Comparison of ENCODE assay signal across 8 cellular contexts in the genomic region with DNA sequence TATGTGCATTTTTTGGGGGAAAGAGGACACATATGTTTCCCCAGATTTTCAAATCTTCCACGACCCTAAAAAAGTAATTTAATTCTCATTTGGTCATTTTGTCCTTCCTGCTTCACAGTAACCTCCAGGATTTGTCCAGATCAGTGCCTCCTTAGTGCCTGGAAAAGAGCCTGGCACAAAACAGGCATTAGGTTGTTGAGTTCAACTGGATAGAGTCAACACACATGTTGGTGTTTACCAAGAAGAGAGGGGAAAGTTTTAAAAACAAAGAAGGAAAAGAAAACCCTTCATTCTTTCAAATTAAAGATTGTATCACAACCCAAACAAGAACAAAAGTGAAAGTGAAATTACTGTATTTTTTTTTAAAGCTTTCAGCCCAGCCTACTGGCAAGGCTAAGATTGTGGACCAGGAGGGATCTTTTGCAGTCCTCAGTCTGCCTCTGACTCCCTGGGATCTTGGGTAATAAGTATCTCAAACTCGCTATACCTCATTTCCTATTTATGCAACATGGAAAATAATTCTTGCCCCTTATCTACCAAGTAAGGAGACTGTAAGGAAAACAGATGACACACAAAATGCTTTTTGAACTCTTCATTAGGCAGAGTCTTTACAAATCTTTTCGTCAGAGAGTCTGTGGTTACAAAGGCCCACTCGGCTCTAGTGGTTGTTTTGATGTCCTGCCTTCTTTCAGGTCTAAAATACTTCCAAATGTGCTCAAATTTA. TPM values are rescaled to one million over a fixed set of nuclear protein-coding genes. Genes with fewer than 3 reads are reported as not detected.
A peak's percentile ranks its signal among the peaks of the same experiment; 100 is the strongest.
DNase-seq lines count a peak whose midpoint lies in the region; ATAC-seq and TF ChIP-seq lines count a peak whose summit lies in the region.

No MANE protein-coding gene starts in this region.

- H3K4me2 ChIP-seq in SK-N-SH = peak overlapping the region; percentile 68

- TF ChIP-seq EP300 in SK-N-SH (IDR thresholded peaks at IDR 0.05; ENCODE audit: borderline replicate concordance in 1 of 2, low read depth in 1 of 2, low read length in 1 of 2) = no peak; a peak in 1 of 4 replicates

- peaks cover 15% of the 10 kb centered on the region for H3F3A ChIP-seq in SK-N-SH (replicated peaks; ENCODE audit: insufficient read depth)

- DNase-seq in SK-N-SH (no peak), fibroblast of pulmonary artery (ENCODE audit: low read depth) (peak; percentile 99), superior temporal gyrus (ENCODE audit: extremely low spot score) (peak; percentile 30), NCI-H146 treated with DMSO at 0.1 percent for 48 hours (lab: John Stamatoyannopoulos, UW; ENCODE audit: unreplicated experiment) (no peak)

- no peaks in the 10 kb centered on the region for H4K20me1 ChIP-seq in SK-N-SH (ENCODE audit: insufficient read depth)

- POLR2A ChIA-PET in SK-N-SH (lab: Yijun Ruan, JAX) = no interaction called here

- peak overlapping the region; percentile 92 for H2AFZ ChIP-seq in SK-N-SH (ENCODE audit: low read depth)

- TF ChIP-seq RAD21 in SK-N-SH (IDR thresholded peaks at IDR 0.05; ENCODE audit: low read length) = no peak

- 45% methylated on average over 4 of the region's 4 CpGs for WGBS in SK-N-SH (ENCODE audit: low lambda C conversion rate)

- no peaks in the 10 kb centered on the region for H3K27me3 ChIP-seq in SK-N-SH (ENCODE audit: insufficient read depth)

- ATAC-seq in GM18502 (IDR thresholded peaks at IDR 0.05; ENCODE audit: poor library complexity, unreplicated experiment) (peak; percentile 62), HG02678 (IDR thresholded peaks at IDR 0.05; ENCODE audit: unreplicated experiment) (peak; percentile 62), HG02970 (IDR thresholded peaks at IDR 0.05; ENCODE audit: low FRiP score, unreplicated experiment) (no peak), HG03097 (IDR thresholded peaks at IDR 0.05; ENCODE audit: low FRiP score, unreplicated experiment) (no peak)

- no peaks in the 10 kb centered on the region for H3K9me3 ChIP-seq in SK-N-SH

- H3K9ac ChIP-seq in SK-N-SH = peak overlapping the region; percentile 47

- TF ChIP-seq CTCF in SK-N-SH (IDR thresholded peaks at IDR 0.05) = no peak; the same call in 1 of the 2 replicates
- TF ChIP-seq CTCF in fibroblast of pulmonary artery (IDR thresholded peaks at IDR 0.05; ENCODE audit: low read length, missing control alignments) = no peak

- H3K9me2 ChIP-seq in SK-N-SH = no peaks in the 10 kb centered on the region

- H3K4me1 ChIP-seq in SK-N-SH (ENCODE audit: control insufficient read depth in 1 of 2, insufficient read depth in 2 of 2, low read depth in 1 of 2, low read length in 1 of 2) = peaks cover 2 to 4% of the 10 kb centered on the region in 2 experiments

- CTCF ChIA-PET in SK-N-SH (lab: Yijun Ruan, JAX) = no interaction called here

- H3K27ac ChIP-seq in SK-N-SH (ENCODE audit: low read depth in 2 of 2, low read length in 1 of 2) = peak overlapping the region; percentile 86 to 88

- peak overlapping the region in 1 of 2 experiments; percentile 23; a peak in 3 of 4 replicates for H3K4me3 ChIP-seq in SK-N-SH (ENCODE audit: low read depth in 2 of 2, low read length in 1 of 2)
- H3K4me3 ChIP-seq in fibroblast of pulmonary artery (replicated peaks; ENCODE audit: low read depth, low read length) = peak overlapping the region; percentile 36

- no peaks in the 10 kb centered on the region for H3K36me3 ChIP-seq in SK-N-SH (replicated peaks in 1 of 2; ENCODE audit: control insufficient read depth in 1 of 2, insufficient read depth in 2 of 2, low read length in 1 of 2)

- H3K79me2 ChIP-seq in SK-N-SH (ENCODE audit: insufficient read depth) = no peaks in the 10 kb centered on the region

TF ChIP-seq in SK-N-SH, 30 proteins besides CTCF, POLR2A, EP300 and RAD21:
- no peak for TF ChIP-seq RFX5 (IDR thresholded peaks at IDR 0.05; ENCODE audit: low read length)
- peak; percentile 53 for TF ChIP-seq POLR2AphosphoS5 (IDR thresholded peaks at IDR 0.05; ENCODE audit: low read depth, low read length)
- TF ChIP-seq FOXM1 (IDR thresholded peaks at IDR 0.05; ENCODE audit: low read depth) = no peak
- TF ChIP-seq, protein P1, sequence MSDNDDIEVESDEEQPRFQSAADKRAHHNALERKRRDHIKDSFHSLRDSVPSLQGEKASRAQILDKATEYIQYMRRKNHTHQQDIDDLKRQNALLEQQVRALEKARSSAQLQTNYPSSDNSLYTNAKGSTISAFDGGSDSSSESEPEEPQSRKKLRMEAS (IDR thresholded peaks at IDR 0.05; ENCODE audit: low read depth) = no peak
- no peak for TF ChIP-seq MEF2A (IDR thresholded peaks at IDR 0.05; ENCODE audit: borderline replicate concordance, low read depth)
- no peak for TF ChIP-seq FOSL2 (IDR thresholded peaks at IDR 0.05; ENCODE audit: borderline replicate concordance, low read depth)
- no peak for TF ChIP-seq FOXJ3 (CRISPR knock-in tag; IDR thresholded peaks at IDR 0.05)
- no peak for TF ChIP-seq SMC3 (IDR thresholded peaks at IDR 0.05; ENCODE audit: low read depth, low read length)
- peak; percentile 52 for TF ChIP-seq TCF12 (IDR thresholded peaks at IDR 0.05)

RNA-seq across cellular contexts. Expression of a gene that starts 57.8 kb away (rescaled TPM):
- 3.0 and 3.8 TPM in 2 replicates for polyA plus RNA-seq in SK-N-SH (2012; rRNA removed)
- 3.8 and 4.3 TPM in 2 replicates for polyA plus RNA-seq in SK-N-SH (2012; cell fraction: cytosol; rRNA removed)
- 2.4 and 5.1 TPM in 2 replicates for polyA plus RNA-seq in SK-N-SH (2012; cell fraction: nucleus; rRNA removed)

Comparison
In these comparisons a context has a peak if more than half of its experiments do, and no peak if none do; other contexts are left out.
1. ATAC-seq: peak in GM18502 (single experiment) and HG02678 (single experiment); none in HG02970 (single experiment) and HG03097 (single experiment).
2. DNase-seq: peak in fibroblast of pulmonary artery (single experiment) and superior temporal gyrus (single experiment); none in SK-N-SH (single experiment) and NCI-H146 treated with DMSO at 0.1 percent for 48 hours (single experiment).